1 cellular context compared by ENCODE assay signal in the genomic region with DNA sequence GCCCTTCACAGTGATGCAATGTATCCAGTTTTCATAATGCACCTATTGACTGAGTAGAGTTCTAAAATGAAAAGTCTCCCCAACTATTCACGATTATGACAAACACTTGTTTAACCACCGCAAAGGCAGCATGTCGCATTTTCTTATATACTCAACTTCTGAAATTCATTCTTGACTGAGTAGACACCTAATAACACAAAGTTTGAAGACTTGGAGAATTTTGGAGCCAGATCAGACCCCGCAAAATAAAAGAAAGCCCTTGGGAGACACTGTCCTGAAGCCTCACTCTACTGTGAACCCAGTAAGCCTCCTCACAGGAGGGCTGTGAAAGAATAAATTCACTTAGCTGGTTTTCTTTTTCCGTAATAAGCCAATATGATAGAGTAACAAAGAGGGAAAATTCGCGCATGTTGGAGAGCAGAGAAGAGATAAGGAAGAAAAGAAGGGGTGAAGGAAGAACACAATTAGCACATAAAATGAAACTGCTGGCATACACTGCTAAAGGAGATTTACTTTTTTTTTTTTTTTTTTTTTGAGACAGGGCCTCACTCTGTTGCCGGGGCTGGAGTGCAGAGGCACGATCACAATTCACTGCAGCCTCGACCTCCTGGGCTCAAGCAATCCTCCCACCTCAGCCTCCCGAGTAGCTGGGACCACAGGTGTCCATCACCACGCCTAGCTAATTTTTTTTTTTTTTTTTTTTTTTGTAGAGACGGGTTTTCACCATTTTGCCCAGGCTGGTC.
TF ChIP-seq lines count a peak whose summit lies in the region.

No MANE protein-coding gene starts in this region.

TF ChIP-seq in endothelial cell of umbilical vein, 7 proteins besides CTCF, POLR2A, EP300 and RAD21:
- TF ChIP-seq FOS (IDR thresholded peaks at IDR 0.05; ENCODE audit: borderline replicate concordance, insufficient read depth, low read length) (no peak), POLR2AphosphoS5 (IDR thresholded peaks at IDR 0.05; ENCODE audit: insufficient read depth, low read depth, low read length) (no peak), GATA2 (IDR thresholded peaks at IDR 0.05; ENCODE audit: insufficient read depth, insufficient read length, low read depth, low read length) (no peak), EZH2 (IDR thresholded peaks at IDR 0.05; ENCODE audit: borderline replicate concordance, low read depth, low read length, severe bottlenecking) (no peak), MYC (IDR thresholded peaks at IDR 0.05; ENCODE audit: low read depth, low read length) (no peak), JUN (IDR thresholded peaks at IDR 0.05; ENCODE audit: borderline replicate concordance, insufficient read depth, insufficient read length, low read depth) (no peak)
- TF ChIP-seq, protein P1, sequence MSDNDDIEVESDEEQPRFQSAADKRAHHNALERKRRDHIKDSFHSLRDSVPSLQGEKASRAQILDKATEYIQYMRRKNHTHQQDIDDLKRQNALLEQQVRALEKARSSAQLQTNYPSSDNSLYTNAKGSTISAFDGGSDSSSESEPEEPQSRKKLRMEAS (IDR thresholded peaks at IDR 0.05; ENCODE audit: insufficient read depth, insufficient read length), result no peak
